ENCODE assay signal across 35 cellular contexts in the genomic region with DNA sequence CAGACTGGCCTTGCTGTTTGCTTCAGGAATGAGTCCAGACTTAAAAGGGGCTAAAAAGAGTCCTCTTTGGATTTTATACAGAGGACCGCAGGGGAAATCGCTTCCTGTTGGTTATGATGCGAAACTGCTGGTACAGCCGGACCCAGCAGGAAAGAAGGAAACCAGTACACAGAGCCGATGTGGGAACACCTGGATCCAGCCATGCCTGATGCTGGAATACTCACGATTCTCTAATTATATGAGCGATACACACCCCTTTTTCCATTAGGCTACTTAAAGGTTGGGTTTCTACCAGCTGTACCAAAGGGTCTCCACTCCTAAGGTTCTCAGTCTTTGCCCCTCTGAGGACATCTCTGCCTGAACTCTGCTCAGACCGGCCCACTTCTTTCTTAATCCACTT.
"Had no signal": no experiment of that assay in that cellular context is flagged by ENCODE, and none has a peak within 500 bp of the region (broad histone marks: within the 10 kb centered on the region; RNA-seq: fewer than 3 reads in every experiment).

No MANE protein-coding gene starts in this region.

- DNase-seq: activated B cell treated with CpG ODN at 0.5 μM for 24 hours; activated CD4-positive, alpha-beta memory T cell treated with anti-CD3 and anti-CD28 coated beads for 36 hours; activated CD4-positive, alpha-beta T cell treated with anti-CD3 and anti-CD28 coated beads for 4 hours; activated CD4-positive, alpha-beta T cell treated with anti-CD3 and anti-CD28 coated beads, Interleukin-2, amount 10 ng/mL, durations not matched to agents 24 days and 14 days; activated CD4-positive, alpha-beta T cell treated with anti-CD3 and anti-CD28 coated beads, Interleukin-2, amount 50 U/mL, for 1 hour; activated CD4-positive, alpha-beta T cell treated with anti-CD3 and anti-CD28 coated beads, Interleukin-2, amount 50 U/mL, for 4 hours; activated CD4-positive, CD25-positive, alpha-beta regulatory T cell treated with anti-CD3 and anti-CD28 coated beads, Interleukin-2, amount 50 U/mL, for 72 hours; activated CD8-positive, alpha-beta memory T cell treated with anti-CD3 and anti-CD28 coated beads, Interleukin-2, amount 50 U/mL, for 4 hours; activated CD8-positive, alpha-beta T cell treated with anti-CD3 and anti-CD28 coated beads for 36 hours; activated effector memory CD4-positive, alpha-beta T cell treated with Interleukin-2 at 50 U/mL for 16 hours; activated gamma-delta T cell; activated naive CD4-positive, alpha-beta T cell treated with anti-CD3 and anti-CD28 coated beads, Interleukin-2, amount 10 ng/mL, durations not matched to agents 7 days and 5 days; activated naive CD4-positive, alpha-beta T cell treated with Interleukin-2 at 50 U/mL for 16 hours; activated naive CD8-positive, alpha-beta T cell treated with anti-CD3 and anti-CD28 coated beads, Interleukin-2, amount 10 ng/mL, durations not matched to agents 7 days and 5 days; activated naive CD8-positive, alpha-beta T cell treated with anti-CD3 and anti-CD28 coated beads, Interleukin-2, amount 50 U/mL, for 24 hours; activated T-cell treated with anti-CD3 and anti-CD28 coated beads for 4 hours; activated T-cell treated with anti-CD3 and anti-CD28 coated beads, Interleukin-2, amount 50 U/mL, for 1 hour; activated T-cell treated with anti-CD3 and anti-CD28 coated beads, Interleukin-2, amount 50 U/mL, for 4 hours; amygdala; anterior cingulate cortex; caudate nucleus; T-helper 1 cell; T-helper 2 cell; T-helper 9 cell had no signal

- H3K4me1 ChIP-seq: ascending aorta had no signal

- H3K4me3 Mint-ChIP-seq: activated B cell treated with CpG ODN at 0.5 μM for 24 hours; activated CD4-positive, alpha-beta memory T cell treated with anti-CD3 and anti-CD28 coated beads for 36 hours; activated CD4-positive, alpha-beta T cell treated with anti-CD3 and anti-CD28 coated beads, Interleukin-2, amount 10 ng/mL, durations not matched to agents 24 days and 14 days; activated CD8-positive, alpha-beta T cell treated with anti-CD3 and anti-CD28 coated beads for 36 hours; activated naive CD4-positive, alpha-beta T cell treated with anti-CD3 and anti-CD28 coated beads, Interleukin-2, amount 10 ng/mL, durations not matched to agents 7 days and 5 days; activated naive CD4-positive, alpha-beta T cell treated with anti-CD3 and anti-CD28 coated beads, Interleukin-2, amount 50 U/mL, for 24 hours; activated naive CD8-positive, alpha-beta T cell; activated naive CD8-positive, alpha-beta T cell treated with anti-CD3 and anti-CD28 coated beads, Interleukin-2, amount 10 ng/mL, durations not matched to agents 7 days and 5 days; activated naive CD8-positive, alpha-beta T cell treated with anti-CD3 and anti-CD28 coated beads, Interleukin-2, amount 50 U/mL, for 24 hours; activated T-cell treated with anti-CD3 and anti-CD28 coated beads, Interleukin-2, amount 50 U/mL, for 4 hours; brain; T-helper 1 cell treated with Interleukin-12 subunit alpha and Interleukin-12 subunit beta and Interleukin-4 antibody, amounts not matched to agents 30 μg/mL and 1 μg/mL, for 36 hours; T-helper 2 cell treated with Interferon-gamma antibody and Interleukin-4, amounts not matched to agents 5 μg/mL and 100 μg/mL, for 36 hours had no signal

- H3K27ac Mint-ChIP-seq: activated B cell treated with CpG ODN at 0.5 μM for 24 hours; activated CD4-positive, alpha-beta memory T cell treated with anti-CD3 and anti-CD28 coated beads for 36 hours; activated CD4-positive, alpha-beta T cell treated with anti-CD3 and anti-CD28 coated beads, Interleukin-2, amount 10 ng/mL, durations not matched to agents 24 days and 14 days; activated CD8-positive, alpha-beta T cell treated with anti-CD3 and anti-CD28 coated beads for 36 hours; activated naive CD4-positive, alpha-beta T cell treated with anti-CD3 and anti-CD28 coated beads, Interleukin-2, amount 10 ng/mL, durations not matched to agents 7 days and 5 days; activated naive CD4-positive, alpha-beta T cell treated with anti-CD3 and anti-CD28 coated beads, Interleukin-2, amount 50 U/mL, for 24 hours; activated naive CD8-positive, alpha-beta T cell; activated naive CD8-positive, alpha-beta T cell treated with anti-CD3 and anti-CD28 coated beads, Interleukin-2, amount 10 ng/mL, durations not matched to agents 7 days and 5 days; activated naive CD8-positive, alpha-beta T cell treated with anti-CD3 and anti-CD28 coated beads, Interleukin-2, amount 50 U/mL, for 24 hours; activated T-helper 2 cell treated with anti-CD3 and anti-CD28 coated beads, Interferon-gamma antibody, Interleukin-2, Interleukin-4, amounts not matched to agents 10 μg/mL and 5 μg/mL and 100 μg/mL, durations not matched to agents 14 hours and 24 hours and 36 hours; brain; T-helper 1 cell treated with Interleukin-12 subunit alpha and Interleukin-12 subunit beta and Interleukin-4 antibody, amounts not matched to agents 30 μg/mL and 1 μg/mL, for 36 hours; T-helper 2 cell treated with Interferon-gamma antibody and Interleukin-4, amounts not matched to agents 5 μg/mL and 100 μg/mL, for 36 hours had no signal

- H3K9me3 ChIP-seq: ascending aorta had no signal

- H3K27me3 Mint-ChIP-seq: activated B cell treated with CpG ODN at 0.5 μM for 24 hours; activated CD4-positive, alpha-beta memory T cell treated with anti-CD3 and anti-CD28 coated beads for 36 hours; activated CD4-positive, alpha-beta T cell treated with anti-CD3 and anti-CD28 coated beads, Interleukin-2, amount 10 ng/mL, durations not matched to agents 24 days and 14 days; activated CD8-positive, alpha-beta T cell treated with anti-CD3 and anti-CD28 coated beads for 36 hours; activated naive CD4-positive, alpha-beta T cell treated with anti-CD3 and anti-CD28 coated beads, Interleukin-2, amount 10 ng/mL, durations not matched to agents 7 days and 5 days; activated naive CD4-positive, alpha-beta T cell treated with anti-CD3 and anti-CD28 coated beads, Interleukin-2, amount 50 U/mL, for 24 hours; activated naive CD8-positive, alpha-beta T cell; activated naive CD8-positive, alpha-beta T cell treated with anti-CD3 and anti-CD28 coated beads, Interleukin-2, amount 10 ng/mL, durations not matched to agents 7 days and 5 days; activated naive CD8-positive, alpha-beta T cell treated with anti-CD3 and anti-CD28 coated beads, Interleukin-2, amount 50 U/mL, for 24 hours; brain had no signal

- FAIRE-seq: bronchial epithelial cell, TTC549 had no signal

- ATAC-seq: activated CD8-positive, alpha-beta T cell treated with anti-CD3 and anti-CD28 coated beads for 36 hours; activated naive CD8-positive, alpha-beta T cell treated with anti-CD3 and anti-CD28 coated beads, Interleukin-2, amount 50 U/mL, for 24 hours; activated T-cell treated with anti-CD3 and anti-CD28 coated beads, Interleukin-2, amount 50 U/mL, for 4 hours had no signal

- H3K27me3 ChIP-seq: ascending aorta, cardiac muscle cell had no signal

- H3K4me3 ChIP-seq: ascending aorta, cardiac muscle cell had no signal

- H3K27ac ChIP-seq: ascending aorta, cardiac muscle cell, VCaP had no signal

- H3K9me3 Mint-ChIP-seq: activated B cell treated with CpG ODN at 0.5 μM for 24 hours; activated CD4-positive, alpha-beta memory T cell treated with anti-CD3 and anti-CD28 coated beads for 36 hours; activated CD4-positive, alpha-beta T cell treated with anti-CD3 and anti-CD28 coated beads, Interleukin-2, amount 10 ng/mL, durations not matched to agents 24 days and 14 days; activated CD8-positive, alpha-beta T cell treated with anti-CD3 and anti-CD28 coated beads for 36 hours; activated naive CD4-positive, alpha-beta T cell treated with anti-CD3 and anti-CD28 coated beads, Interleukin-2, amount 10 ng/mL, durations not matched to agents 7 days and 5 days; activated naive CD4-positive, alpha-beta T cell treated with anti-CD3 and anti-CD28 coated beads, Interleukin-2, amount 50 U/mL, for 24 hours; activated naive CD8-positive, alpha-beta T cell treated with anti-CD3 and anti-CD28 coated beads, Interleukin-2, amount 10 ng/mL, durations not matched to agents 7 days and 5 days; activated naive CD8-positive, alpha-beta T cell treated with anti-CD3 and anti-CD28 coated beads, Interleukin-2, amount 50 U/mL, for 24 hours; activated T-cell treated with anti-CD3 and anti-CD28 coated beads, Interleukin-2, amount 50 U/mL, for 4 hours; activated T-helper 2 cell treated with anti-CD3 and anti-CD28 coated beads, Interferon-gamma antibody, Interleukin-2, Interleukin-4, amounts not matched to agents 10 μg/mL and 5 μg/mL and 100 μg/mL, durations not matched to agents 14 hours and 24 hours and 36 hours; brain; T-helper 1 cell treated with Interleukin-12 subunit alpha and Interleukin-12 subunit beta and Interleukin-4 antibody, amounts not matched to agents 30 μg/mL and 1 μg/mL, for 36 hours; T-helper 2 cell treated with Interferon-gamma antibody and Interleukin-4, amounts not matched to agents 5 μg/mL and 100 μg/mL, for 36 hours had no signal

- H3K4me1 Mint-ChIP-seq: activated B cell treated with CpG ODN at 0.5 μM for 24 hours; activated naive CD4-positive, alpha-beta T cell treated with anti-CD3 and anti-CD28 coated beads, Interleukin-2, amount 50 U/mL, for 24 hours; activated naive CD8-positive, alpha-beta T cell treated with anti-CD3 and anti-CD28 coated beads, Interleukin-2, amount 50 U/mL, for 24 hours; brain had no signal
